Comparison of ENCODE assay signal across 28 cellular contexts in the genomic region with DNA sequence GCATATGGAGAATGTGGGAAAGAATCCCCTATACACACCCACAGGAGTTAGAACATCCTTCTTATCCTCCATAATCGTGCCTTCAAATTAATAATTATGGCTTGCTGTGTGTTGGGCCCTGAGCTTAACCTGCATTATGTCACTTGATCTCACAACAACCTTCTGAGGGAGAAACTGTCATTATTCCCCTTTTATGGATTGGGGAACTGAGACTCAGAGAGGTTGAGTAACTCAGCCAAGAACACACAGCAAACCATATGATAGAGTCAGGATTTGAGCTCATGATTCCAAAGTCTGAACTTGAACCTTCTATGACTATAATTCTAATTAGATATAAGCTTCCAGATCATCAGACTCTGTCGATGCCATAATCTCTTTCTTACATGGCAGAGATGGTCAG.
"Had no signal": no experiment of that assay in that cellular context is flagged by ENCODE, and none has a peak within 500 bp of the region (broad histone marks: within the 10 kb centered on the region; RNA-seq: fewer than 3 reads in every experiment).

No MANE protein-coding gene starts in this region.

- H3K27me3 Mint-ChIP-seq: naive thymus-derived CD4-positive, alpha-beta T cell; natural killer cell treated with Interleukin-12 subunit alpha and Interleukin-12 subunit beta and Interleukin-15 and Interleukin-18, amount 100 ng/mL, for 72 hours; stimulated activated naive B cell treated with anti-CD40 and anti-IgM and Interleukin-4, amounts not matched to agents 10 μg/mL and 1 μg/mL and 100 μg/mL, for 72 hours had no signal

- FAIRE-seq: islet of Langerhans, pancreas, small intestine, urothelium cell line had no signal

- H3K36me3 ChIP-seq: left ventricle myocardium inferior, pancreas, prostate gland, sigmoid colon, stomach, suprapubic skin, thoracic aorta, tibial artery, upper lobe of right lung had no signal

- DNase-seq: hypothalamus; immature natural killer cell; left ventricle myocardium inferior; midbrain; mucosa of descending colon; naive thymus-derived CD4-positive, alpha-beta T cell; nucleus accumbens; pancreas; posterior cingulate gyrus; retina; right cardiac atrium; sigmoid colon; small intestine; spleen; stimulated activated CD4-positive, alpha-beta T cell treated with anti-CD3 and anti-CD28 coated beads, Interleukin-4, amount 100 ng/mL, for 24 hours; stimulated activated naive B cell treated with anti-CD40 and anti-IgM and Interleukin-4, amounts not matched to agents 10 μg/mL and 1 μg/mL and 100 μg/mL, for 72 hours; stimulated activated naive CD8-positive, alpha-beta T cell treated with anti-CD3 and anti-CD28 coated beads, Interleukin-15, Interleukin-2, amounts not matched to agents 100 U/mL and 50 U/mL, for 24 hours; stomach; tibial artery; trophoblast cell; upper lobe of right lung had no signal

- H3K4me3 Mint-ChIP-seq: immature natural killer cell; naive thymus-derived CD4-positive, alpha-beta T cell; natural killer cell treated with Interleukin-12 subunit alpha and Interleukin-12 subunit beta and Interleukin-15 and Interleukin-18, amount 100 ng/mL, for 72 hours; stimulated activated naive B cell treated with anti-CD40 and anti-IgM and Interleukin-4, amounts not matched to agents 10 μg/mL and 1 μg/mL and 100 μg/mL, for 72 hours had no signal

- ATAC-seq: mucosa of descending colon; naive thymus-derived CD4-positive, alpha-beta T cell; natural killer cell treated with Interleukin-12 subunit alpha and Interleukin-12 subunit beta and Interleukin-15 and Interleukin-18, amount 100 ng/mL, for 72 hours; pancreas; stimulated activated naive B cell treated with anti-CD40 and anti-IgM and Interleukin-4, amounts not matched to agents 10 μg/mL and 1 μg/mL and 100 μg/mL, for 72 hours; stimulated activated naive CD8-positive, alpha-beta T cell treated with anti-CD3 and anti-CD28 coated beads, Interleukin-15, Interleukin-2, amounts not matched to agents 100 U/mL and 50 U/mL, for 24 hours; upper lobe of right lung had no signal

- H3K9me3 ChIP-seq: mucosa of descending colon, pancreas, prostate gland, sigmoid colon, spleen, stomach, suprapubic skin, thoracic aorta, upper lobe of right lung had no signal

- H3K4me1 ChIP-seq: pancreas, prostate gland, spleen, stomach, suprapubic skin, tibial artery, upper lobe of right lung had no signal

- H3K27ac ChIP-seq: left ventricle myocardium inferior, pancreas, prostate gland, spleen, stomach, suprapubic skin, thoracic aorta, tibial artery, upper lobe of right lung had no signal

- H3K4me3 ChIP-seq: left ventricle myocardium inferior, lung, mucosa of descending colon, pancreas, prostate gland, sigmoid colon, spleen, stomach, suprapubic skin, thoracic aorta, tibial artery, upper lobe of right lung had no signal

- H3K9me3 Mint-ChIP-seq: immature natural killer cell; natural killer cell treated with Interleukin-12 subunit alpha and Interleukin-12 subunit beta and Interleukin-15 and Interleukin-18, amount 100 ng/mL, for 72 hours; stimulated activated naive B cell treated with anti-CD40 and anti-IgM and Interleukin-4, amounts not matched to agents 10 μg/mL and 1 μg/mL and 100 μg/mL, for 72 hours had no signal

- H3K27me3 ChIP-seq: pancreas, sigmoid colon, spleen, stomach, suprapubic skin, tibial artery, upper lobe of right lung had no signal
